12 cellular contexts compared by ENCODE assay signal in the genomic region with DNA sequence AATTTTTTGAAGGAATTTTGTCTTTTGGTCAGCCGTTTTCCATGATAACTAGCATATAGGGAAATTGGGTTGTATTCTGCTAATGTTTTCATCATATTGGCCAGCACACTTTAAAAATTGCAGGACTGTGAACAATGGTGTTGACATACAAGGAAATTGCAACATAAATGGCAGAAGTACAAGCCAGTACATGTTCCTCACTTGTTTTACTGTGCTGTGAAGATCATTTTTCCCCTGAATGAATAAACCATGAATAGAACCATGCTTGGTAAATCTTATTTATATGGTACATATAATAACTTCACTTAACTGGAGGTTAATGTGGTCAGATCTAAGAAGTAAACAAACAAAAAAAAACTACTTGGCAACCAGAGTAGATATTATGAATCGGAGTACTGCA. TPM values are rescaled to one million over a fixed set of nuclear protein-coding genes. Genes with fewer than 3 reads are reported as not detected.
DNase-seq lines count a peak whose midpoint lies in the region; ATAC-seq and TF ChIP-seq lines count a peak whose summit lies in the region.
"Had no signal": no experiment of that assay in that cellular context is flagged by ENCODE, and none has a peak within 500 bp of the region (broad histone marks: within the 10 kb centered on the region; RNA-seq: fewer than 3 reads in every experiment).

No MANE protein-coding gene starts in this region.

- peaks cover 37% of the 10 kb centered on the region for H3F3A ChIP-seq in GM23248 (ENCODE audit: insufficient read depth)

- peak overlapping the region; percentile 47 for H3K27ac ChIP-seq in GM23248
- peak overlapping the region in 1 of 3 donors; percentile 15 for H3K27ac ChIP-seq in thyroid gland
- H3K27ac ChIP-seq: SK-N-MC had no signal

- no peak overlapping the region for H2AFZ ChIP-seq in GM23248

- peaks cover 6% of the 10 kb centered on the region for H3K36me3 ChIP-seq in GM23248 (ENCODE audit: low read depth)
- no peaks in the 10 kb centered on the region for H3K36me3 ChIP-seq in thyroid gland

- H3K4me1 ChIP-seq in GM23248 (ENCODE audit: insufficient read depth), result peaks cover 38% of the 10 kb centered on the region
- peaks cover 18 to 24% of the 10 kb centered on the region in 2 donors for H3K4me1 ChIP-seq in thyroid gland

- WGBS in GM23248 (ENCODE audit: low coverage in 1 of 2, low lambda C conversion rate in 2 of 2, missing lambda C conversion rate in 2 of 2), 2 experiments, result 25 to 27% methylated on average over 2 of the region's 2 CpGs
- 83 to 93% methylated on average over 2 of the region's 2 CpGs for WGBS in thyroid gland, 2 donors

- H3K9me2 ChIP-seq in GM23248 (ENCODE audit: insufficient read depth), result peaks cover 4% of the 10 kb centered on the region; the same call in 1 of the 2 replicates

- in situ Hi-C loops in GM23248 (cut with MboI), result no loop called here

- ATAC-seq in GM21390 (IDR thresholded peaks at IDR 0.05; ENCODE audit: unreplicated experiment), result no peak
- no peak for ATAC-seq in HG03520 (IDR thresholded peaks at IDR 0.05; ENCODE audit: unreplicated experiment)
- ATAC-seq: activated T-cell treated with anti-CD3 and anti-CD28 coated beads, Interleukin-2, amount 50 U/mL, for 4 hours had no signal

- H3K9ac ChIP-seq in GM23248, result no peak overlapping the region

- TF ChIP-seq CTCF in thyroid gland (IDR thresholded peaks at IDR 0.05), result no peak

- H3K4me2 ChIP-seq in GM23248 (ENCODE audit: unreplicated experiment), result peak overlapping the region; percentile 57

- peak; percentile 80 for DNase-seq in GM23248
- DNase-seq in NCI-H69 (lab: John Stamatoyannopoulos, UW), result peak; percentile 62
- DNase-seq in fibroblast of gingiva (ENCODE audit: low read depth), result peak; percentile 85
- DNase-seq in skeletal muscle cell (ENCODE audit: low read depth), result peak; percentile 55
- DNase-seq in thyroid gland, result no peak
- DNase-seq: activated T-cell treated with anti-CD3 and anti-CD28 coated beads, Interleukin-2, amount 50 U/mL, for 4 hours; endodermal cell; stimulated activated CD4-positive, alpha-beta T cell treated with anti-CD3 and anti-CD28 coated beads, Interleukin-4, amount 100 ng/mL, for 4 hours had no signal

- H3K79me2 ChIP-seq in GM23248 (ENCODE audit: insufficient read depth), result no peaks in the 10 kb centered on the region

- TF ChIP-seq POLR2A in thyroid gland (IDR thresholded peaks at IDR 0.05), result no peak

- H4K20me1 ChIP-seq in GM23248 (ENCODE audit: insufficient read depth), result no peaks in the 10 kb centered on the region

- H3K9me3 ChIP-seq in GM23248 (ENCODE audit: low read depth) (no peaks in the 10 kb centered on the region), thyroid gland (no peaks in the 10 kb centered on the region)
- H3K9me3 ChIP-seq: HAP-1 had no signal

- H3K4me3 ChIP-seq in GM23248, result peak overlapping the region; percentile 25
- H3K4me3 ChIP-seq in skeletal muscle cell (ENCODE audit: low read depth, low read length), result no peak overlapping the region
- H3K4me3 ChIP-seq in thyroid gland (replicated peaks in 1 of 3), result no peak overlapping the region
- H3K4me3 ChIP-seq: HAP-1, SK-N-MC had no signal

- no peaks in the 10 kb centered on the region for H3K27me3 ChIP-seq in GM23248 (replicated peaks; ENCODE audit: insufficient read depth)
- H3K27me3 ChIP-seq in thyroid gland, result no peaks in the 10 kb centered on the region

- intact Hi-C loops in thyroid gland (cut with DNase I), result no loop called here

RNA-seq across cellular contexts. Expression of gene OMG, which starts 22.8 kb away (rescaled TPM):
- not detected in 2 replicates for total RNA-seq in GM23248 (2014; rRNA removed; shearing (Covaris generic))
- 0.25 TPM in 1 of 2 replicates, not detected in the other for polyA plus RNA-seq in GM23248 (2016; fragmentation: Nextera tagmentation; extraction: Ambion mirVana)
- total RNA-seq in thyroid gland, result 1 to 10 TPM in 1 of 4 donors, under 1 TPM in 1, not detected in 2; 0.45 to 2.1 TPM
- total RNA-seq: endodermal cell had no signal

RNA-seq across cellular contexts. Expression of gene EVI2B, which starts 39.6 kb away (rescaled TPM):
- 0.22 TPM in 1 of 2 replicates, not detected in the other for total RNA-seq in GM23248 (2014; rRNA removed; shearing (Covaris generic))
- 0.49 and 0.51 TPM in 2 replicates for polyA plus RNA-seq in GM23248 (2016; fragmentation: Nextera tagmentation; extraction: Ambion mirVana)
- 10 to 100 TPM in 1 of 4 donors, 1 to 10 TPM in 3; 3.0 to 11.8 (median 4.8) TPM for total RNA-seq in thyroid gland
- total RNA-seq: endodermal cell had no signal

RNA-seq across cellular contexts. Expression of gene EVI2A, which starts 47.2 kb away (rescaled TPM):
- 0.86 and 0.89 TPM in 2 replicates for total RNA-seq in GM23248 (2014; rRNA removed; shearing (Covaris generic))
- polyA plus RNA-seq in GM23248 (2016; fragmentation: Nextera tagmentation; extraction: Ambion mirVana), result 0.40 and 0.62 TPM in 2 replicates
- total RNA-seq in thyroid gland, result 10 to 100 TPM in 1 of 4 donors, 1 to 10 TPM in 2, under 1 TPM in 1; 0.71 to 16.1 (median 2.1) TPM
- total RNA-seq: endodermal cell had no signal

Comparison
In these comparisons a context has a peak if more than half of its experiments do, and no peak if none do; other contexts are left out.
1. DNase-seq: peak in GM23248 (single experiment), NCI-H69 (single experiment), fibroblast of gingiva (single experiment) and skeletal muscle cell (single experiment); none in thyroid gland (0 of 2).